Comparison of ENCODE assay signal across 23 cellular contexts in genomic region chr11:34976496-34976895, GRCh38.
DNase-seq lines count a peak whose midpoint lies in the region; ATAC-seq, FAIRE-seq and TF ChIP-seq lines count a peak whose summit lies in the region.
"Had no signal": no experiment of that assay in that cellular context is flagged by ENCODE, and none has a peak within 500 bp of the region (broad histone marks: within the 10 kb centered on the region; RNA-seq: fewer than 3 reads in every experiment).

No MANE protein-coding gene starts in this region.

- no peak overlapping the region for H3K4me3 ChIP-seq in breast epithelium
- peak overlapping the region; percentile 4 for H3K4me3 ChIP-seq in astrocyte (ENCODE audit: insufficient read depth, low read depth, low read length)
- H3K4me3 ChIP-seq in mesenchymal stem cell (ENCODE audit: insufficient read depth in 1 of 2, low read depth in 1 of 2, low read length in 2 of 2): peak overlapping the region in 1 of 2 experiments; percentile 29
- H3K4me3 ChIP-seq: heart right ventricle, tibial artery had no signal

- FAIRE-seq in astrocyte (lab: Jason Lieb, UNC): peak; percentile 34
- FAIRE-seq: H1, kidney had no signal

- ATAC-seq in GM21423 (IDR thresholded peaks at IDR 0.05; ENCODE audit: unreplicated experiment): no peak
- no peak for ATAC-seq in GM21723 (IDR thresholded peaks at IDR 0.05; ENCODE audit: unreplicated experiment)
- ATAC-seq: heart right ventricle; stimulated activated naive B cell treated with anti-CD40 and anti-IgM and Interleukin-4, amounts not matched to agents 10 μg/mL and 1 μg/mL and 100 μg/mL, for 72 hours; WTC11 had no signal

- H2BK5ac ChIP-seq in mesenchymal stem cell (ENCODE audit: low read depth, low read length, poor library complexity, severe bottlenecking): no peak overlapping the region

- no peak overlapping the region for H3K23ac ChIP-seq in mesenchymal stem cell (ENCODE audit: low read length in 2 of 2)

- H3K27ac ChIP-seq in breast epithelium (no peak overlapping the region), astrocyte (ENCODE audit: low read depth, low read length) (peak overlapping the region; percentile 89), mesenchymal stem cell (ENCODE audit: low read length, poor library complexity, severe bottlenecking) (peak overlapping the region; percentile 79)
- H3K27ac ChIP-seq: HL-60, tibial artery had no signal

- H2BK15ac ChIP-seq in mesenchymal stem cell (ENCODE audit: low read depth, poor library complexity, severe bottlenecking): no peak overlapping the region

- H3K14ac ChIP-seq in mesenchymal stem cell (ENCODE audit: low read length in 2 of 2): no peak overlapping the region

- POLR2A ChIA-PET in MCF 10A (lab: Yijun Ruan, JAX): interaction anchor here (0.7 to 2.4 kb wide), 6 partner anchors 10 to 190 kb away, joined by 3 to 11 read pairs (median 4); partner anchors contain the start of genes APIP and PDHX

- H2AK5ac ChIP-seq in mesenchymal stem cell (ENCODE audit: low read length, severe bottlenecking): no peak overlapping the region

- peak overlapping the region; percentile 68 for H3K9ac ChIP-seq in astrocyte (ENCODE audit: low read length)
- peak overlapping the region; percentile 71 for H3K9ac ChIP-seq in mesenchymal stem cell (ENCODE audit: low read length)

- CTCF ChIA-PET in MCF 10A (lab: Yijun Ruan, JAX): interaction anchor here (0.6 to 1.0 kb wide), 5 partner anchors 166 to 594 kb away, joined by 3 to 4 read pairs (median 3); no protein-coding TSS in a partner anchor

- H3K9me3 ChIP-seq in breast epithelium (no peaks in the 10 kb centered on the region), astrocyte (ENCODE audit: insufficient read depth, low read depth, low read length) (no peaks in the 10 kb centered on the region), mesenchymal stem cell (ENCODE audit: control insufficient read depth, low read length) (no peaks in the 10 kb centered on the region)
- H3K9me3 ChIP-seq: heart right ventricle, tibial artery had no signal

- peaks cover 3% of the 10 kb centered on the region for H3K36me3 ChIP-seq in breast epithelium
- peaks cover 3% of the 10 kb centered on the region for H3K36me3 ChIP-seq in astrocyte (ENCODE audit: insufficient read depth, low read length)
- peaks cover 2 to 41% of the 10 kb centered on the region in 2 experiments for H3K36me3 ChIP-seq in mesenchymal stem cell (ENCODE audit: control insufficient read depth in 1 of 2, insufficient read depth in 2 of 2, low read depth in 1 of 2, low read length in 2 of 2)

- no peaks in the 10 kb centered on the region for H3K79me2 ChIP-seq in astrocyte (ENCODE audit: insufficient read depth, low read length)

- H2BK120ac ChIP-seq in mesenchymal stem cell (ENCODE audit: low read depth, low read length): peak overlapping the region; percentile 71

- no peak overlapping the region for H4K91ac ChIP-seq in mesenchymal stem cell (ENCODE audit: low read length)

- DNase-seq in MCF 10A (ENCODE audit: unreplicated experiment) (no peak), breast epithelium (ENCODE audit: low spot score in 2 of 2) (no peak), astrocyte (ENCODE audit: low read depth) (peak; percentile 51), mesenchymal stem cell (no peak), DMS79 treated with DMSO at 0.1 percent for 48 hours (lab: John Stamatoyannopoulos, UW) (no peak)
- no peak for DNase-seq in activated CD4-positive, CD25-positive, alpha-beta regulatory T cell (lab: John Stamatoyannopoulos, UW)
- DNase-seq: activated CD8-positive, alpha-beta memory T cell treated with anti-CD3 and anti-CD28 coated beads for 24 hours; effector CD4-positive, alpha-beta T cell; heart right ventricle; kidney; NCI-H1048; NCI-H524 treated with DMSO at 0.1 percent for 48 hours; SHP77 treated with DMSO at 0.1 percent for 48 hours; stimulated activated CD4-positive, alpha-beta T cell treated with anti-CD3 and anti-CD28 coated beads, Interleukin-15, amount 100 ng/mL, for 24 hours; stimulated activated naive B cell treated with anti-CD40 and anti-IgM and Interleukin-4, amounts not matched to agents 10 μg/mL and 1 μg/mL and 100 μg/mL, for 72 hours; T-helper 2 cell; tibial artery had no signal

- H3K4me3 Mint-ChIP-seq in MCF 10A (ENCODE audit: unreplicated experiment): peak overlapping the region; percentile 4
- H3K4me3 Mint-ChIP-seq in astrocyte (ENCODE audit: unreplicated experiment): no peak overlapping the region
- H3K4me3 Mint-ChIP-seq: activated T-helper 1 cell treated with anti-CD3 and anti-CD28 coated beads, Interleukin-12 subunit alpha, Interleukin-12 subunit beta, Interleukin-2, Interleukin-4 antibody, amounts not matched to agents 30 ng/mL and 10 ng/mL and 1 ng/mL, durations not matched to agents 14 hours and 24 hours and 36 hours; stimulated activated naive B cell treated with anti-CD40 and anti-IgM and Interleukin-4, amounts not matched to agents 10 μg/mL and 1 μg/mL and 100 μg/mL, for 72 hours; WTC11 had no signal

- H3K18ac ChIP-seq in mesenchymal stem cell (ENCODE audit: low read depth in 1 of 2, low read length in 2 of 2): no peak overlapping the region

- no peaks in the 10 kb centered on the region for H3K27me3 ChIP-seq in breast epithelium
- no peaks in the 10 kb centered on the region for H3K27me3 ChIP-seq in astrocyte (ENCODE audit: insufficient read depth, low read length)
- no peaks in the 10 kb centered on the region for H3K27me3 ChIP-seq in mesenchymal stem cell (ENCODE audit: control insufficient read depth in 1 of 2, insufficient read depth in 1 of 2, low read length in 2 of 2)
- H3K27me3 ChIP-seq: heart right ventricle, tibial artery had no signal

- H2AFZ ChIP-seq in astrocyte (ENCODE audit: low read depth, low read length) (no peak overlapping the region), mesenchymal stem cell (ENCODE audit: low read depth, low read length) (no peak overlapping the region)

- no peak for TF ChIP-seq POLR2A in breast epithelium (IDR thresholded peaks at IDR 0.05)

- H3K4me1 ChIP-seq in breast epithelium (peaks cover 0 to 6% of the 10 kb centered on the region in 2 donors), astrocyte (ENCODE audit: insufficient read depth, low read length) (peaks cover 41% of the 10 kb centered on the region), mesenchymal stem cell (ENCODE audit: control insufficient read depth, insufficient read depth, low read depth, low read length) (peaks cover 2% of the 10 kb centered on the region)
- H3K4me1 ChIP-seq: tibial artery had no signal

- no peak for TF ChIP-seq CTCF in MCF 10A (IDR thresholded peaks at IDR 0.05; ENCODE audit: unreplicated experiment)
- no peak for TF ChIP-seq CTCF in breast epithelium (IDR thresholded peaks at IDR 0.05)
- no peak for TF ChIP-seq CTCF in astrocyte (IDR thresholded peaks at IDR 0.05; ENCODE audit: insufficient read depth, low read depth, low read length)

- H3K4me2 ChIP-seq in astrocyte (ENCODE audit: low read length): peak overlapping the region; percentile 78
- H3K4me2 ChIP-seq in mesenchymal stem cell (ENCODE audit: low read length, poor library complexity, severe bottlenecking): no peak overlapping the region

- H3K27ac Mint-ChIP-seq in MCF 10A (ENCODE audit: low read depth, unreplicated experiment) (peak overlapping the region; percentile 89), astrocyte (ENCODE audit: unreplicated experiment) (peak overlapping the region; percentile 72)
- H3K27ac Mint-ChIP-seq: activated T-helper 1 cell treated with anti-CD3 and anti-CD28 coated beads, Interleukin-12 subunit alpha, Interleukin-12 subunit beta, Interleukin-2, Interleukin-4 antibody, amounts not matched to agents 30 ng/mL and 10 ng/mL and 1 ng/mL, durations not matched to agents 14 hours and 24 hours and 36 hours; stimulated activated naive B cell treated with anti-CD40 and anti-IgM and Interleukin-4, amounts not matched to agents 10 μg/mL and 1 μg/mL and 100 μg/mL, for 72 hours; WTC11 had no signal

- peak overlapping the region in 1 of 2 experiments; percentile 13 for H3K4ac ChIP-seq in mesenchymal stem cell (ENCODE audit: low read depth in 1 of 2, low read length in 2 of 2)

- no peaks in the 10 kb centered on the region for H4K20me1 ChIP-seq in astrocyte (ENCODE audit: insufficient read depth, low read length)

- no peak overlapping the region for H2BK12ac ChIP-seq in mesenchymal stem cell (ENCODE audit: low read length in 2 of 2)

- no TSS peak for BruUV-seq in MCF 10A (replicated peaks; lab: Mats Ljungman, UMichigan)

- H3K4me1 Mint-ChIP-seq in MCF 10A (ENCODE audit: insufficient read depth, unreplicated experiment) (peaks cover 39% of the 10 kb centered on the region), astrocyte (ENCODE audit: low read depth, unreplicated experiment) (peaks cover 35% of the 10 kb centered on the region)
- H3K4me1 Mint-ChIP-seq: stimulated activated naive B cell treated with anti-CD40 and anti-IgM and Interleukin-4, amounts not matched to agents 10 μg/mL and 1 μg/mL and 100 μg/mL, for 72 hours had no signal

- no peaks in the 10 kb centered on the region for H3K9me3 Mint-ChIP-seq in MCF 10A (ENCODE audit: unreplicated experiment)
- H3K9me3 Mint-ChIP-seq in astrocyte (ENCODE audit: unreplicated experiment): no peaks in the 10 kb centered on the region

- intact Hi-C loops in MCF 10A (cut with micrococcal nuclease): no loop called here
- intact Hi-C loops in breast epithelium (cut with DNase I; ENCODE audit: low total_unique reads): no loop called here

- no peak overlapping the region for H4K8ac ChIP-seq in mesenchymal stem cell (ENCODE audit: low read length)

- H3K79me1 ChIP-seq in mesenchymal stem cell (replicated peaks; ENCODE audit: low read length, poor library complexity, severe bottlenecking): peaks cover 6% of the 10 kb centered on the region

- no peaks in the 10 kb centered on the region for H3K27me3 Mint-ChIP-seq in MCF 10A (ENCODE audit: insufficient read depth, unreplicated experiment)
- H3K27me3 Mint-ChIP-seq in astrocyte (ENCODE audit: low read depth, unreplicated experiment): no peaks in the 10 kb centered on the region
- H3K27me3 Mint-ChIP-seq: stimulated activated naive B cell treated with anti-CD40 and anti-IgM and Interleukin-4, amounts not matched to agents 10 μg/mL and 1 μg/mL and 100 μg/mL, for 72 hours had no signal

- peaks cover 52% of the 10 kb centered on the region for H3K36me3 Mint-ChIP-seq in MCF 10A (ENCODE audit: insufficient read depth, unreplicated experiment)
- peaks cover 8% of the 10 kb centered on the region for H3K36me3 Mint-ChIP-seq in astrocyte (ENCODE audit: low read depth, unreplicated experiment)

Comparison
In these comparisons a context has a peak if more than half of its experiments do, and no peak if none do; other contexts are left out.
1. H3K27ac ChIP-seq: peak in astrocyte (single experiment) and mesenchymal stem cell (single experiment); none in breast epithelium (0 of 2).